18 cellular contexts compared by ENCODE assay signal in genomic region chr2:163601377-163601776, GRCh38.
A peak's percentile ranks its signal among the peaks of the same experiment; 100 is the strongest.
DNase-seq lines count a peak whose midpoint lies in the region; ATAC-seq, FAIRE-seq and TF ChIP-seq lines count a peak whose summit lies in the region.
"Had no signal": no experiment of that assay in that cellular context is flagged by ENCODE, and none has a peak within 500 bp of the region (broad histone marks: within the 10 kb centered on the region; RNA-seq: fewer than 3 reads in every experiment).

No MANE protein-coding gene starts in this region.

- no peak for TF ChIP-seq EP300 in A549 (IDR thresholded peaks at IDR 0.05)
- TF ChIP-seq EP300 in GM12878 (IDR thresholded peaks at IDR 0.05; ENCODE audit: borderline replicate concordance in 1 of 2, control insufficient read depth in 1 of 2, low read depth in 2 of 2, low read length in 2 of 2) = no peak

- CTCF ChIA-PET in A549 (lab: Yijun Ruan, JAX) (no interaction called here), GM12878 (lab: Yijun Ruan, JAX) (no interaction called here)

- TF ChIP-seq RAD21 in A549 (conservative IDR thresholded peaks at IDR 0.05 in 1 of 2, IDR thresholded peaks at IDR 0.05 in 1 of 2) = no peak
- TF ChIP-seq RAD21 in GM12878 (IDR thresholded peaks at IDR 0.05; ENCODE audit: insufficient read depth, low read depth, low read length) = no peak

- TF ChIP-seq POLR2A in A549 (IDR thresholded peaks at IDR 0.05; ENCODE audit: low read length) (no peak), GM12878 (IDR thresholded peaks at IDR 0.05; ENCODE audit: low read depth, low read length) (no peak)

- SMC1A ChIA-PET in GM12878 (lab: Charles Lee; ENCODE audit: uncharacterized antibody, unreplicated experiment) = interaction anchor here (0.6 to 1.6 kb wide), 2 partner anchors 26 to 879 kb away, joined by 3 to 5 read pairs; no protein-coding TSS in a partner anchor

- no peaks in the 10 kb centered on the region for H4K20me1 ChIP-seq in GM12878 (ENCODE audit: control insufficient read depth, insufficient read depth)

- no peak overlapping the region for H3K27ac ChIP-seq in A549
- no peak overlapping the region for H3K27ac ChIP-seq in GM12878 (ENCODE audit: control insufficient read depth, insufficient read depth)
- H3K27ac ChIP-seq: hepatocyte, transverse colon had no signal

- ATAC-seq in A549 (peak in 1 of 2 experiments; percentile 59; a peak in 2 of 6 replicates), GM12878 (peak; percentile 77), HG03025 (IDR thresholded peaks at IDR 0.05; ENCODE audit: low FRiP score, unreplicated experiment) (no peak), GM19455 (IDR thresholded peaks at IDR 0.05; ENCODE audit: unreplicated experiment) (no peak), HG02759 (IDR thresholded peaks at IDR 0.05; ENCODE audit: unreplicated experiment) (no peak)

- H3K9ac ChIP-seq in GM12878 (ENCODE audit: control insufficient read depth, insufficient read depth, low read length) = no peak overlapping the region

- H3K9me3 ChIP-seq in A549 (no peaks in the 10 kb centered on the region), GM12878 (replicated peaks; ENCODE audit: control insufficient read depth, insufficient read depth, low read length) (no peaks in the 10 kb centered on the region)
- H3K9me3 ChIP-seq: transverse colon had no signal

- no peak for TF ChIP-seq CTCF in A549 (IDR thresholded peaks at IDR 0.05)
- no peak for TF ChIP-seq CTCF in GM12878 (IDR thresholded peaks at IDR 0.05 in 2 of 3, conservative IDR thresholded peaks at IDR 0.05 in 1 of 3; ENCODE audit: control insufficient read depth in 2 of 3, extremely low read depth in 1 of 3, insufficient read depth in 1 of 3, low read depth in 3 of 3, low read length in 3 of 3)

- no TSS peak for BruUV-seq in GM12878 (replicated peaks; lab: Mats Ljungman, UMichigan)

- WGBS in A549 (ENCODE audit: missing lambda C conversion rate) = 63% methylated on average over 7 of the region's 7 CpGs
- WGBS in GM12878 (ENCODE audit: insufficient coverage, insufficient replicate concordance, low lambda C conversion rate, missing lambda C conversion rate) = 63% methylated on average over 7 of the region's 7 CpGs

- H3K4me1 ChIP-seq in A549 (peaks cover 51% of the 10 kb centered on the region), GM12878 (ENCODE audit: control insufficient read depth, insufficient read depth, low read length) (no peaks in the 10 kb centered on the region)
- H3K4me1 ChIP-seq: transverse colon had no signal

- H3K79me2 ChIP-seq in GM12878 (ENCODE audit: control insufficient read depth, insufficient read depth, low read length) = no peaks in the 10 kb centered on the region
- H3K79me2 ChIP-seq: hepatocyte had no signal

- H3K4me2 ChIP-seq in A549 (peak overlapping the region; percentile 31), GM12878 (ENCODE audit: control insufficient read depth, insufficient read depth) (no peak overlapping the region)

- intact Hi-C loops in GM12878 (cut with micrococcal nuclease; ENCODE audit: unreplicated experiment) (no loop called here), posterior cingulate gyrus (cut with DNase I) (no loop called here)

- POLR2A ChIA-PET in A549 (lab: Yijun Ruan, JAX) = no interaction called here
- POLR2A ChIA-PET in GM12878 (lab: Charles Lee) = no interaction called here

- RAD21 ChIA-PET in GM12878 (lab: Charles Lee; ENCODE audit: unreplicated experiment) = no interaction called here

- no peaks in the 10 kb centered on the region for H3K27me3 ChIP-seq in GM12878 (replicated peaks in 1 of 2; ENCODE audit: control insufficient read depth in 2 of 2, insufficient read depth in 2 of 2, low read length in 1 of 2)
- H3K27me3 ChIP-seq: hepatocyte, transverse colon had no signal

- no peak overlapping the region for H2AFZ ChIP-seq in GM12878 (ENCODE audit: control insufficient read depth, low read depth, low read length)
- H2AFZ ChIP-seq: hepatocyte had no signal

- in situ Hi-C loops in GM12878 (cut with MboI) = no loop called here

- DNase-seq in A549 (ENCODE audit: low read depth in 1 of 2, low spot score in 1 of 2) (no peak), HPDE6-E6E7 (ENCODE audit: extremely low spot score) (peak; percentile 39), GM12878 (ENCODE audit: low read depth, low spot score) (no peak), iPS-NIHi7 (ENCODE audit: extremely low spot score) (peak; percentile 24), posterior cingulate gyrus (no peak)
- DNase-seq: activated CD4-positive, alpha-beta memory T cell treated with anti-CD3 and anti-CD28 coated beads, Interleukin-2, amount 10 ng/mL, durations not matched to agents 7 days and 5 days; activated gamma-delta T cell; DMS 273 treated with DMSO at 0.1 percent for 48 hours; MV-4-11; NCI-H2227 treated with DMSO at 0.1 percent for 48 hours; stimulated activated CD8-positive, alpha-beta memory T cell treated with anti-CD3 and anti-CD28 coated beads, Interleukin-4, amount 100 ng/mL, for 48 hours; transverse colon had no signal

- no peaks in the 10 kb centered on the region for H3K36me3 ChIP-seq in GM12878 (ENCODE audit: control insufficient read depth in 2 of 2, insufficient read depth in 2 of 2, low read length in 1 of 2)
- H3K36me3 ChIP-seq: transverse colon had no signal

- FAIRE-seq in A549 (lab: Jason Lieb, UNC) (no peak), GM12878 (lab: Jason Lieb, UNC) (no peak)
- FAIRE-seq: GM12892, H54 had no signal

- H3K4me3 ChIP-seq in A549 (no peak overlapping the region), GM12878 (no peak overlapping the region)
- H3K4me3 ChIP-seq: hepatocyte, transverse colon had no signal

TF ChIP-seq in A549, 52 proteins besides CTCF, POLR2A, EP300 and RAD21:
- TF ChIP-seq MAFK (IDR thresholded peaks at IDR 0.05; ENCODE audit: partially characterized antibody) = peak; percentile 26
- no peak for TF ChIP-seq SREBF2 (IDR thresholded peaks at IDR 0.05)
- TF ChIP-seq FOSL2 (IDR thresholded peaks at IDR 0.05) = no peak
- peak; percentile 40 for TF ChIP-seq FOSL2 (CRISPR knock-in tag; IDR thresholded peaks at IDR 0.05)

TF ChIP-seq in GM12878, 131 proteins besides CTCF, POLR2A, EP300 and RAD21:
- TF ChIP-seq PKNOX1 (IDR thresholded peaks at IDR 0.05) (peak; percentile 43; the same call in 1 of the 2 replicates), SUPT20H (IDR thresholded peaks at IDR 0.05; ENCODE audit: borderline replicate concordance, control insufficient read depth, low read depth, low read length) (no peak)

Comparison
In these comparisons a context has a peak if more than half of its experiments do, and no peak if none do; other contexts are left out.
1. DNase-seq: peak in HPDE6-E6E7 (single experiment) and iPS-NIHi7 (single experiment); none in A549 (0 of 2), GM12878 (single experiment) and posterior cingulate gyrus (0 of 10).